ENCODE assay signal across 2 cellular contexts in the genomic region with DNA sequence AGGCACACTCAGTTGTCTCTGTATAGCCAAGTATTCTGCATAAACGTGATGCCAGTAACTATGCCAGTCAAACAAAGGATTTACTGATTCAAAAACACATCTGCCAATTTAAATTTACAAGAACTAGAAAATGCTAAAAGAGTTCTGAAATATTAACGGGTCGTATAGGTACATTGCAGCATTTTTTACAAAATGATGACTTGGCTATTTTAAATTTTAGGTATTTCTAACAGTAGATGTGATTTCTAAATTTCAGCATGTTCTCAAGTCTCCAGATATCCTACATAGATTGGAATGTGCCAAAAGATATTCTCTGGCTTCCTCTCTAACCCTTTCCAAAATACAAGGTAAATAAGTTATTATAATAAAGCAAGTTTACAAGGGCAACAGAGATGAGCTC.
TF ChIP-seq lines count a peak whose summit lies in the region.

No MANE protein-coding gene starts in this region.

TF ChIP-seq in HepG2, 621 proteins besides CTCF, POLR2A, EP300 and RAD21:
- TF ChIP-seq ZMAT3 (CRISPR knock-in tag; conservative IDR thresholded peaks at IDR 0.05) (no peak), ZNF761 (CRISPR knock-in tag; conservative IDR thresholded peaks at IDR 0.05) (no peak), MAFF (IDR thresholded peaks at IDR 0.05; ENCODE audit: low read depth, low read length) (peak; percentile 95), MAFK (conservative IDR thresholded peaks at IDR 0.05 in 1 of 2, IDR thresholded peaks at IDR 0.05 in 1 of 2; ENCODE audit: low read length in 2 of 2) (peak; percentile 91 to 96), CHCHD3 (CRISPR knock-in tag; IDR thresholded peaks at IDR 0.05) (no peak), ZNF430 (CRISPR knock-in tag; IDR thresholded peaks at IDR 0.05) (no peak), ZBTB3 (CRISPR knock-in tag; IDR thresholded peaks at IDR 0.05; ENCODE audit: borderline replicate concordance, low read depth) (no peak)
TF ChIP-seq in HepG2: peak in this region for 2.

TF ChIP-seq in H1, 55 proteins besides CTCF, POLR2A, EP300 and RAD21:
- TF ChIP-seq MAFK (IDR thresholded peaks at IDR 0.05; ENCODE audit: low read depth, low read length), result peak; percentile 77; the same call in 1 of the 2 replicates
- no peak for TF ChIP-seq EGR1 (IDR thresholded peaks at IDR 0.05; ENCODE audit: borderline replicate concordance, low read depth, low read length)
